ENCODE assay signal across 21 cellular contexts in the genomic region with DNA sequence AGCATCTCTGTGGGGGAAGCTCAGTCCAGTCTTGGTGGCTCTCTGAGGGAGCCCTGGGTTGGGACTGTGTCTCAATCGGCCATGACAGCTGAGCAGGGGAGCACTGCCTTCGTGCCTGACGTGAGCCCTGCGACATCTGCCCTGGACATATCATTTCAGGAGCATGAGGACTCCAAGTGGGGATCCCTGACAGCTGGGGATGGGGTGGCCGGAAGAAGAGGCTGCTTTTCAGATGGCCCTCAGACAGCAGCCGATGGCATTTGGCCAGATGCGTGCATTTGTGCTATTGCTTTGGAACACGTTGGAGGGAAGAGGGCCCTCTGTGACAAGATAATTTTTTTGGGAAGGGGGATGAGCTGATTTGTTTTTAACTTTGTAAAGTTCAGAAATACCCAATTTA.
"Had no signal": no experiment of that assay in that cellular context is flagged by ENCODE, and none has a peak within 500 bp of the region (broad histone marks: within the 10 kb centered on the region; RNA-seq: fewer than 3 reads in every experiment).

No MANE protein-coding gene starts in this region.

- H3K36me3 Mint-ChIP-seq: activated naive CD8-positive, alpha-beta T cell treated with anti-CD3 and anti-CD28 coated beads, Interleukin-2, amount 10 ng/mL, durations not matched to agents 7 days and 5 days; naive thymus-derived CD8-positive, alpha-beta T cell had no signal

- H3K36me3 ChIP-seq: cardiac muscle cell, upper lobe of right lung had no signal

- H3K9me3 ChIP-seq: upper lobe of right lung had no signal

- H3K9ac ChIP-seq: parathyroid adenoma had no signal

- H3K27me3 ChIP-seq: cardiac muscle cell, foreskin keratinocyte, upper lobe of right lung had no signal

- H3K4me3 Mint-ChIP-seq: activated B cell treated with CpG ODN at 0.5 μM for 24 hours; activated CD8-positive, alpha-beta T cell treated with anti-CD3 and anti-CD28 coated beads for 36 hours; activated naive CD8-positive, alpha-beta T cell treated with anti-CD3 and anti-CD28 coated beads, Interleukin-2, amount 10 ng/mL, durations not matched to agents 7 days and 5 days; activated T-helper 17 cell treated with anti-CD3 and anti-CD28 coated beads, Interleukin-2, amount 50 U/mL, for 72 hours; effector memory CD8-positive, alpha-beta T cell; naive thymus-derived CD8-positive, alpha-beta T cell had no signal

- DNase-seq: activated B cell treated with CpG ODN at 0.5 μM for 24 hours; activated CD4-positive, alpha-beta T cell treated with anti-CD3 and anti-CD28 coated beads for 4 hours; activated CD8-positive, alpha-beta T cell treated with anti-CD3 and anti-CD28 coated beads for 36 hours; activated naive CD4-positive, alpha-beta T cell; activated naive CD8-positive, alpha-beta T cell treated with anti-CD3 and anti-CD28 coated beads, Interleukin-2, amount 10 ng/mL, durations not matched to agents 7 days and 5 days; activated T-cell treated with anti-CD3 and anti-CD28 coated beads, Interleukin-2, amount 50 U/mL, for 1 hour; amygdala; dermis blood vessel endothelial cell; effector memory CD8-positive, alpha-beta T cell; naive thymus-derived CD8-positive, alpha-beta T cell; stimulated activated CD4-positive, alpha-beta T cell treated with anti-CD3 and anti-CD28 coated beads, Interleukin-12 subunit alpha, Interleukin-12 subunit beta, amount 100 ng/mL, for 4 hours; stimulated activated CD4-positive, alpha-beta T cell treated with anti-CD3 and anti-CD28 coated beads, Interleukin-1b, Interleukin-23, amount 100 ng/mL, for 48 hours; stimulated activated CD8-positive, alpha-beta memory T cell treated with anti-CD3 and anti-CD28 coated beads, Interleukin-4, amount 100 ng/mL, for 48 hours; stimulated activated naive CD4-positive, alpha-beta T cell; T-helper 1 cell; T-helper 9 cell; upper lobe of right lung had no signal

- H3K27ac Mint-ChIP-seq: activated B cell treated with CpG ODN at 0.5 μM for 24 hours; activated CD8-positive, alpha-beta T cell treated with anti-CD3 and anti-CD28 coated beads for 36 hours; activated naive CD8-positive, alpha-beta T cell treated with anti-CD3 and anti-CD28 coated beads, Interleukin-2, amount 10 ng/mL, durations not matched to agents 7 days and 5 days; activated T-helper 17 cell treated with anti-CD3 and anti-CD28 coated beads, Interleukin-2, amount 50 U/mL, for 72 hours; effector memory CD8-positive, alpha-beta T cell; naive thymus-derived CD8-positive, alpha-beta T cell had no signal

- ATAC-seq: activated CD8-positive, alpha-beta T cell treated with anti-CD3 and anti-CD28 coated beads for 36 hours; activated T-helper 17 cell treated with anti-CD3 and anti-CD28 coated beads, Interleukin-2, amount 50 U/mL, for 72 hours; effector memory CD8-positive, alpha-beta T cell; foreskin keratinocyte; naive thymus-derived CD8-positive, alpha-beta T cell; upper lobe of right lung had no signal

- H3K27ac ChIP-seq: cardiac muscle cell, foreskin keratinocyte, parathyroid adenoma, upper lobe of right lung had no signal

- H3K4me1 Mint-ChIP-seq: activated B cell treated with CpG ODN at 0.5 μM for 24 hours; activated naive CD8-positive, alpha-beta T cell treated with anti-CD3 and anti-CD28 coated beads, Interleukin-2, amount 10 ng/mL, durations not matched to agents 7 days and 5 days; activated T-helper 17 cell treated with anti-CD3 and anti-CD28 coated beads, Interleukin-2, amount 50 U/mL, for 72 hours; naive thymus-derived CD8-positive, alpha-beta T cell had no signal

- H3K4me3 ChIP-seq: cardiac muscle cell, upper lobe of right lung had no signal

- H3K27me3 Mint-ChIP-seq: activated B cell treated with CpG ODN at 0.5 μM for 24 hours had no signal

- H3K4me1 ChIP-seq: upper lobe of right lung had no signal

- H3K9me3 Mint-ChIP-seq: activated B cell treated with CpG ODN at 0.5 μM for 24 hours; activated CD8-positive, alpha-beta T cell treated with anti-CD3 and anti-CD28 coated beads for 36 hours had no signal

- H2AFZ ChIP-seq: parathyroid adenoma had no signal

- H3K79me2 ChIP-seq: parathyroid adenoma had no signal
